ENCODE assay signal across 8 cellular contexts in the genomic region with DNA sequence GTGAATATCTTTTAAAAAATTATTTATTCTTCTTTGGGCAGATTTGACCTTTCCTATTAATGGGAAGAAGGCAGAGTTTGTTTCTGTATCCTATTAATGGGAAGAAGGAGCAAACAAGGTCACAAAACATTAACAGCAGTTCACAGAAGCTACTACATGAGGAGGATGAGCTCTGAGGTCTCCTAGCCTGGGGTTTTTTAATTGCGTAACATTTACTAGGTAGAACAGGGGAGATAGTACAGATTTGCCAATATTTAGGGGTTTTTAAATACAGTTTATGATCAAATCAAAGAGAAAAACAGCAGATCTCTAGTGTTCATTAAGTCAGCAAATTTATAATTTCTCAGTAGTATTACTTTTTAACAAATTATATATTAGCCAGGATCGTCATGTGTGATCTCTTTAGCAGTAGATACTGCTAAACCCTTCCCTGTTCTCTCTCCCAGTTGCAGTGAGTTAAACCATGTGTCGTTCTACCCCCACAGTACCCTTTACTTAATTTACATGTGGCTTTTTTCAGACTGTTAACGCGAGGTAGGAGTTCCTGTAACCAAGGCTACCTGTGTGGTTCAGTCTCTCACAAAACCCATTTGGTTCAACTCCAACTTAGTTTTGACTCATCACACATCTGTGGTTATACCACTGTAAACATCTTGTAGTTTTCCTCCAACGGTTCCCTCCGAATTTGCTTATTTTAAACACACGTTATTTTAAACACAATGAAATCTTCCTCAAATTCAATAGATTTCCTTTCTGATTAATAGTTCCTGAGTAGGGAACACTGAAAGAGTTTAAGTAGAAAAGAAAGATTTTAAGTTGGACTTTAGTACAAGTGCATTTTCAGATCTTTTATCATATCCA. TPM values are rescaled to one million over a fixed set of nuclear protein-coding genes. Genes with fewer than 3 reads are reported as not detected.
DNase-seq lines count a peak whose midpoint lies in the region; ATAC-seq, FAIRE-seq and TF ChIP-seq lines count a peak whose summit lies in the region.

No MANE protein-coding gene starts in this region.

- DNase-seq in GM12891 (ENCODE audit: insufficient read length, low spot score) (peak; percentile 23), choroid plexus epithelial cell (ENCODE audit: low read depth) (peak; percentile 57), CD14-positive monocyte (ENCODE audit: low spot score) (no peak), H9 (no peak), transverse colon (no peak)
- DNase-seq in activated CD4-positive, CD25-positive, alpha-beta regulatory T cell treated with anti-CD3 and anti-CD28 coated beads, Interleukin-2, amount 50 U/mL, for 72 hours, result no peak

- no peak overlapping the region for H3K18ac ChIP-seq in H9 (ENCODE audit: insufficient read length, low read depth, low read length)

- no peak overlapping the region for H3K56ac ChIP-seq in H9 (ENCODE audit: insufficient read length, low read depth, low read length)

- no peak overlapping the region for H3T11ph ChIP-seq in H9 (ENCODE audit: low read length)

- no peak overlapping the region for H2BK12ac ChIP-seq in H9 (ENCODE audit: insufficient read length, low read depth, low read length)

- peaks cover 0 to 54% (median 4%) of the 10 kb centered on the region in 4 donors for H3K36me3 ChIP-seq in transverse colon

- peak; percentile 99 for ATAC-seq in GM21381 (IDR thresholded peaks at IDR 0.05; ENCODE audit: unreplicated experiment)
- ATAC-seq in HG03460 (IDR thresholded peaks at IDR 0.05; ENCODE audit: unreplicated experiment), result peak; percentile 98

- peaks cover 57 to 72% of the 10 kb centered on the region in 2 donors for H3K36me3 Mint-ChIP-seq in CD14-positive monocyte
- peaks cover 0 to 7% (median 0%) of the 10 kb centered on the region in 3 experiments; a peak in 4 of 7 replicates for H3K36me3 Mint-ChIP-seq in H9 (ENCODE audit: insufficient read depth in 1 of 3, low read depth in 3 of 3)

- H4K91ac ChIP-seq in H9 (ENCODE audit: insufficient read length, low read depth, low read length), result no peak overlapping the region

- H3K4me1 ChIP-seq in H9 (ENCODE audit: insufficient read depth, low read length) (no peaks in the 10 kb centered on the region), transverse colon (no peaks in the 10 kb centered on the region)

- H3K4me3 Mint-ChIP-seq in CD14-positive monocyte (no peak overlapping the region), H9 (no peak overlapping the region)

- no peak overlapping the region for H2AFZ ChIP-seq in H9 (ENCODE audit: low read length)

- H3K4me3 ChIP-seq in choroid plexus epithelial cell (ENCODE audit: low read depth, low read length), result no peak overlapping the region
- no peak overlapping the region for H3K4me3 ChIP-seq in transverse colon

- no peak overlapping the region for H3K4me2 ChIP-seq in H9 (ENCODE audit: insufficient read depth, insufficient read length, low read length)

- no peak overlapping the region for H3K14ac ChIP-seq in H9 (ENCODE audit: insufficient read depth, low read length)

- H2BK15ac ChIP-seq in H9 (ENCODE audit: low read depth, low read length), result no peak overlapping the region

- H3K9ac ChIP-seq in H9 (ENCODE audit: extremely low read depth, insufficient read length, low read length), result no peak overlapping the region

- H2BK120ac ChIP-seq in H9 (ENCODE audit: low read depth, low read length, poor library complexity, severe bottlenecking), result no peak overlapping the region

- no peak overlapping the region for H2BK20ac ChIP-seq in H9 (ENCODE audit: low read depth, low read length, poor library complexity, severe bottlenecking)

- no peaks in the 10 kb centered on the region for H3K79me1 ChIP-seq in H9 (ENCODE audit: insufficient read depth, low read depth, low read length, poor library complexity, severe bottlenecking)

- H3K23me2 ChIP-seq in H9 (ENCODE audit: insufficient read length, low read depth, low read length, poor library complexity, severe bottlenecking), result no peaks in the 10 kb centered on the region

- H3K27ac ChIP-seq in H9 (ENCODE audit: insufficient read length, low read depth, low read length), result no peak overlapping the region
- peak overlapping the region in 2 of 4 donors; percentile 20 to 21 for H3K27ac ChIP-seq in transverse colon

- TF ChIP-seq POLR2A in GM12891 (IDR thresholded peaks at IDR 0.05; ENCODE audit: low read depth, low read length), result peak; percentile 81
- no peak for TF ChIP-seq POLR2A in transverse colon (IDR thresholded peaks at IDR 0.05)

- FAIRE-seq in GM12891 (lab: Jason Lieb, UNC), result peak; percentile 98

- H3K9me3 ChIP-seq in H9 (ENCODE audit: control insufficient read depth, low read depth, low read length) (no peaks in the 10 kb centered on the region), transverse colon (no peaks in the 10 kb centered on the region)

- H3K27me3 ChIP-seq in H9 (ENCODE audit: insufficient read depth, low read length) (no peaks in the 10 kb centered on the region), transverse colon (no peaks in the 10 kb centered on the region)

- no peak overlapping the region for H4K8ac ChIP-seq in H9 (replicated peaks; ENCODE audit: insufficient read length, low read depth, low read length)

- no peak overlapping the region for H4K5ac ChIP-seq in H9 (ENCODE audit: insufficient read length, low read depth, low read length)

- no peaks in the 10 kb centered on the region for H3K79me2 ChIP-seq in H9 (ENCODE audit: insufficient read depth, low read length)

- no peak for TF ChIP-seq EP300 in transverse colon (IDR thresholded peaks at IDR 0.05; ENCODE audit: low read depth)

- no peak for TF ChIP-seq CTCF in choroid plexus epithelial cell (conservative IDR thresholded peaks at IDR 0.05; ENCODE audit: low read depth, low read length)
- no peak for TF ChIP-seq CTCF in CD14-positive monocyte (IDR thresholded peaks at IDR 0.05)
- no peak for TF ChIP-seq CTCF in H9 (conservative IDR thresholded peaks at IDR 0.05)
- no peak for TF ChIP-seq CTCF in transverse colon (IDR thresholded peaks at IDR 0.05)

- H2BK5ac ChIP-seq in H9 (ENCODE audit: insufficient read length, low read length), result no peak overlapping the region

- in situ Hi-C loops in transverse colon (cut with MboI; ENCODE audit: low pct_ligation_motif_present in 1 of 4, low pct_unique_long_range_greater_than_20kb in 1 of 4, low sequenced_read_pairs in 3 of 4), result loop anchor here in 3 of 4 donors (25.0 kb wide), 1 partner anchor 310 kb away; a partner anchor contains a TSS

- no peaks in the 10 kb centered on the region for H3K4me1 Mint-ChIP-seq in CD14-positive monocyte
- no peaks in the 10 kb centered on the region; a peak in 1 of 4 replicates for H3K4me1 Mint-ChIP-seq in H9

- H3K9me3 Mint-ChIP-seq in CD14-positive monocyte (no peaks in the 10 kb centered on the region), H9 (no peaks in the 10 kb centered on the region)

- H3K27ac Mint-ChIP-seq in CD14-positive monocyte (no peak overlapping the region), H9 (no peak overlapping the region)

- WGBS in H9 (ENCODE audit: extremely low coverage, insufficient read length, low lambda C conversion rate), result 100% methylated on average over 2 of the region's 8 CpGs
- 57 to 60% methylated on average over 8 of the region's 8 CpGs for WGBS in transverse colon (ENCODE audit: low coverage in 1 of 2), 2 donors

- H2AK5ac ChIP-seq in H9 (ENCODE audit: insufficient read length, low read length), result no peak overlapping the region

- H3K27me3 Mint-ChIP-seq in CD14-positive monocyte (ENCODE audit: low read depth in 3 of 3) (peaks cover 0 to 1% (median 0%) of the 10 kb centered on the region in 3 donors), H9 (ENCODE audit: low read depth) (no peaks in the 10 kb centered on the region)

- H3K4ac ChIP-seq in H9 (ENCODE audit: low read depth, low read length), result no peak overlapping the region

- H3K23ac ChIP-seq in H9 (ENCODE audit: insufficient read length, low read depth, low read length), result no peak overlapping the region

- intact Hi-C loops in CD14-positive monocyte (cut with micrococcal nuclease), result no loop called here
- intact Hi-C loops in transverse colon (cut with DNase I; ENCODE audit: low total_unique reads), result loop anchor here (1.0 kb wide), 1 partner anchor 17 kb away; no protein-coding TSS in a partner anchor

- H4K20me1 ChIP-seq in H9 (ENCODE audit: control insufficient read depth, insufficient read depth, insufficient read length), result no peaks in the 10 kb centered on the region

TF ChIP-seq in GM12891, 5 proteins besides CTCF, POLR2A, EP300 and RAD21:
- TF ChIP-seq POLR2AphosphoS5 (IDR thresholded peaks at IDR 0.05; ENCODE audit: low read depth, low read length), result peak; percentile 82; the same call in 1 of the 2 replicates
- TF ChIP-seq SPI1 (IDR thresholded peaks at IDR 0.05; ENCODE audit: low read depth, low read length), result peak; percentile 32; the same call in 1 of the 2 replicates
- TF ChIP-seq PAX5 (IDR thresholded peaks at IDR 0.05; ENCODE audit: insufficient read depth, low read length, severe bottlenecking), result no peak
- peak; percentile 97 for TF ChIP-seq POU2F2 (IDR thresholded peaks at IDR 0.05; ENCODE audit: low read depth, low read length)
- peak; percentile 60; the same call in 1 of the 2 replicates for TF ChIP-seq TAF1 (IDR thresholded peaks at IDR 0.05; ENCODE audit: low read depth, low read length)

RNA-seq across cellular contexts. Expression of a gene that starts 13.3 kb away (rescaled TPM):
- polyA plus RNA-seq in GM12891 (2012; ENCODE audit: low read depth, missing spikeins), result 42.0 TPM
- 10 to 100 TPM; 29.7 to 32.2 TPM for polyA plus RNA-seq in CD14-positive monocyte
- total RNA-seq in H9 (2021) (25.9 and 26.0 TPM in 2 replicates), transverse colon (10 to 100 TPM; 62.6 to 84.5 (median 72.0) TPM)

RNA-seq across cellular contexts. Expression of a gene that starts 25.7 kb away (rescaled TPM):
- 0.56 TPM for polyA plus RNA-seq in GM12891 (2012; ENCODE audit: low read depth, missing spikeins)
- 1 to 10 TPM in 1 of 2 donors, under 1 TPM in 1; 0.59 to 1.4 TPM for polyA plus RNA-seq in CD14-positive monocyte
- total RNA-seq in H9 (2021), result 1.6 and 1.8 TPM in 2 replicates
- total RNA-seq in transverse colon, result 10 to 100 TPM in 1 of 4 donors, 1 to 10 TPM in 2, not detected in 1; 3.8 to 13.1 (median 4.1) TPM

Comparison
In these comparisons a context has a peak if more than half of its experiments do, and no peak if none do; other contexts are left out.
1. DNase-seq: peak in GM12891 (single experiment) and choroid plexus epithelial cell (single experiment); none in CD14-positive monocyte (single experiment), H9 (single experiment), transverse colon (single experiment) and activated CD4-positive, CD25-positive, alpha-beta regulatory T cell treated with anti-CD3 and anti-CD28 coated beads, Interleukin-2, amount 50 U/mL, for 72 hours (single experiment).